In the genomic region with DNA sequence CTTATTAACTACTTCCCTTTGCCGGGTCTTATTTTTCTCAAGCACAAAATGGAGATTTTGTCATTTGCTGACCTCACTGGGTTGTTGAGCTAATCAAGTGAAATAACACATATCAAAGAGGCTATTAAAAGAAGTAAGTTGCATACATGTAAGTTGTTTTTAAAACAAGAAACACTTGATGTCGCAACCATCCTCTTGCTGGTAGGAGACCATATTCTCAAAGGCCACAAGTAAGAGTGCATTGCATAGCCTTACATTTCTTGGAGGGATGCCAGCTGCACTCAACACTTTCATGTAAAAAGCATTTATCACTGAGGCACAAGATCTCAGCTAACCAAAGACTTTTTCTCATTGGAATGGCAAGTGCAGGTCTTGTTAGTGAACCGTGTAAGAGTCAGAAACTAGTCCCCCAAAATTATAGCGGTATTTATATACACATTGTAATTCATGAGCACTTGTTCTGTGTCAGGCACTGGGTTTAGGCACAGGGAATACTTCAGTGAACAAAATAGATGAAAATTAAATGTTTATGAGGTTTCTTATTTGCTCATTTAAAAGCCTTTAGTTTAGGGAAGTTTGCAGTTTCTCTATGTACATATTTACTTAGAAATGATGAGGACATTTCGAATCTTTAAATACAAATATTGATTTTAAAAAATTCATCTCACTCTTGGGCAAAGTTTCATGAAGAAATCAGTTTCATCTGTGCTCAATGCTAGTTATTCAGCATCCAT, we compare ENCODE assay signal across 13 cellular contexts.
A peak's percentile ranks its signal among the peaks of the same experiment; 100 is the strongest.
DNase-seq lines count a peak whose midpoint lies in the region; ATAC-seq and TF ChIP-seq lines count a peak whose summit lies in the region.
"Had no signal": no experiment of that assay in that cellular context is flagged by ENCODE, and none has a peak within 500 bp of the region (broad histone marks: within the 10 kb centered on the region; RNA-seq: fewer than 3 reads in every experiment).

No MANE protein-coding gene starts in this region.

- H3K4me2 ChIP-seq in PC-9, result peak overlapping the region; percentile 6; the same call in 1 of the 2 replicates

- POLR2A ChIA-PET in PC-9 (lab: Charles Lee; ENCODE audit: unreplicated experiment), result interaction anchor here (0.6 kb wide), 4 partner anchors 62 to 299 kb away, joined by 3 to 6 read pairs (median 4); no protein-coding TSS in a partner anchor

- H3K9me3 Mint-ChIP-seq in stimulated activated naive B cell treated with anti-CD40 and anti-IgM and Interleukin-4, amounts not matched to agents 10 μg/mL and 1 μg/mL and 100 μg/mL, for 72 hours, result peaks cover 0 to 11% of the 10 kb centered on the region in 2 donors
- H3K9me3 Mint-ChIP-seq: IgD-negative memory B cell had no signal

- H3K4me3 ChIP-seq in PC-9, result no peak overlapping the region
- H3K4me3 ChIP-seq in fibroblast of pulmonary artery (replicated peaks; ENCODE audit: low read depth, low read length), result no peak overlapping the region
- H3K4me3 ChIP-seq in subcutaneous abdominal adipose tissue (ENCODE audit: low read depth in 1 of 5, low read length in 5 of 5), result no peak overlapping the region
- H3K4me3 ChIP-seq: uterus had no signal

- no peaks in the 10 kb centered on the region for H3K27me3 ChIP-seq in PC-9 (ENCODE audit: insufficient read depth, low read depth)
- H3K27me3 ChIP-seq in subcutaneous abdominal adipose tissue (ENCODE audit: control insufficient read depth in 5 of 5, insufficient read depth in 4 of 5, low read length in 5 of 5), result no peaks in the 10 kb centered on the region
- H3K27me3 ChIP-seq: uterus had no signal

- H3F3A ChIP-seq in PC-9 (ENCODE audit: insufficient read depth, low read depth), result peaks cover 17% of the 10 kb centered on the region; the same call in 1 of the 2 replicates

- TF ChIP-seq CTCF in PC-9 (conservative IDR thresholded peaks at IDR 0.05) (no peak), fibroblast of pulmonary artery (IDR thresholded peaks at IDR 0.05; ENCODE audit: low read length, missing control alignments) (no peak)

- peaks cover 0 to 2% of the 10 kb centered on the region in 2 donors for H3K36me3 Mint-ChIP-seq in stimulated activated naive B cell treated with anti-CD40 and anti-IgM and Interleukin-4, amounts not matched to agents 10 μg/mL and 1 μg/mL and 100 μg/mL, for 72 hours
- H3K36me3 Mint-ChIP-seq: IgD-negative memory B cell had no signal

- CTCF ChIA-PET in PC-9 (lab: Charles Lee), result interaction anchor here (0.6 to 1.6 kb wide), 3 partner anchors 58 to 529 kb away, joined by 3 to 6 read pairs (median 6); no protein-coding TSS in a partner anchor

- peaks cover 16 to 19% of the 10 kb centered on the region in 2 donors for H3K27me3 Mint-ChIP-seq in stimulated activated naive B cell treated with anti-CD40 and anti-IgM and Interleukin-4, amounts not matched to agents 10 μg/mL and 1 μg/mL and 100 μg/mL, for 72 hours
- H3K27me3 Mint-ChIP-seq: IgD-negative memory B cell had no signal

- H3K9me3 ChIP-seq in PC-9 (ENCODE audit: insufficient read depth, low read depth), result peaks cover 9% of the 10 kb centered on the region; the same call in 1 of the 2 replicates
- H3K9me3 ChIP-seq in subcutaneous abdominal adipose tissue (ENCODE audit: control insufficient read depth in 5 of 5, low read length in 5 of 5), result no peaks in the 10 kb centered on the region
- H3K9me3 ChIP-seq: uterus had no signal

- peaks cover 10 to 35% of the 10 kb centered on the region in 2 donors for H3K4me1 Mint-ChIP-seq in stimulated activated naive B cell treated with anti-CD40 and anti-IgM and Interleukin-4, amounts not matched to agents 10 μg/mL and 1 μg/mL and 100 μg/mL, for 72 hours

- BruUV-seq in PC-9 (replicated peaks; lab: Mats Ljungman, UMichigan), result no TSS peak

- no peak overlapping the region for H2AFZ ChIP-seq in PC-9

- no peak overlapping the region for H3K27ac Mint-ChIP-seq in stimulated activated naive B cell treated with anti-CD40 and anti-IgM and Interleukin-4, amounts not matched to agents 10 μg/mL and 1 μg/mL and 100 μg/mL, for 72 hours
- H3K27ac Mint-ChIP-seq: activated CD8-positive, alpha-beta T cell treated with anti-CD3 and anti-CD28 coated beads, Interleukin-2, amount 10 ng/mL, durations not matched to agents 7 days and 5 days; B cell had no signal

- H3K9ac ChIP-seq in subcutaneous abdominal adipose tissue (ENCODE audit: low read length in 5 of 5), result peak overlapping the region in 1 of 5 donors; percentile 28

- H3K4me1 ChIP-seq in PC-9 (replicated peaks; ENCODE audit: insufficient read depth) (peaks cover 26% of the 10 kb centered on the region), subcutaneous abdominal adipose tissue (ENCODE audit: control insufficient read depth in 5 of 5, insufficient read depth in 5 of 5, low read length in 5 of 5) (peaks cover 2 to 15% (median 10%) of the 10 kb centered on the region in 5 donors)
- H3K4me1 ChIP-seq: uterus had no signal

- H4K20me1 ChIP-seq in PC-9 (ENCODE audit: insufficient read depth), result no peaks in the 10 kb centered on the region

- H3K4me3 Mint-ChIP-seq in stimulated activated naive B cell treated with anti-CD40 and anti-IgM and Interleukin-4, amounts not matched to agents 10 μg/mL and 1 μg/mL and 100 μg/mL, for 72 hours, result no peak overlapping the region
- H3K4me3 Mint-ChIP-seq: activated CD8-positive, alpha-beta T cell treated with anti-CD3 and anti-CD28 coated beads, Interleukin-2, amount 10 ng/mL, durations not matched to agents 7 days and 5 days; B cell had no signal

- DNase-seq in NCI-H524 (lab: John Stamatoyannopoulos, UW), result peak; percentile 5 to 36
- DNase-seq in NCI-H524 treated with DMSO at 0.1 percent for 48 hours (lab: John Stamatoyannopoulos, UW), result no peak
- DNase-seq in PC-9, result peak in 1 of 2 experiments; percentile 11
- peak; percentile 96 for DNase-seq in fibroblast of pulmonary artery (ENCODE audit: low read depth)
- no peak for DNase-seq in stimulated activated naive B cell treated with anti-CD40 and anti-IgM and Interleukin-4, amounts not matched to agents 10 μg/mL and 1 μg/mL and 100 μg/mL, for 72 hours
- DNase-seq in epidermal melanocyte (ENCODE audit: insufficient read length, low spot score), result no peak
- DNase-seq: activated CD8-positive, alpha-beta T cell treated with anti-CD3 and anti-CD28 coated beads, Interleukin-2, amount 10 ng/mL, durations not matched to agents 7 days and 5 days; retina; uterus had no signal

- ATAC-seq in stimulated activated naive B cell treated with anti-CD40 and anti-IgM and Interleukin-4, amounts not matched to agents 10 μg/mL and 1 μg/mL and 100 μg/mL, for 72 hours (replicated peaks), result no peak
- no peak for ATAC-seq in GM21390 (IDR thresholded peaks at IDR 0.05; ENCODE audit: unreplicated experiment)
- ATAC-seq: activated CD8-positive, alpha-beta T cell treated with anti-CD3 and anti-CD28 coated beads, Interleukin-2, amount 10 ng/mL, durations not matched to agents 7 days and 5 days had no signal

- H3K36me3 ChIP-seq in PC-9 (ENCODE audit: low read depth) (no peaks in the 10 kb centered on the region), subcutaneous abdominal adipose tissue (ENCODE audit: control insufficient read depth in 5 of 5, insufficient read depth in 5 of 5, low read length in 5 of 5) (no peaks in the 10 kb centered on the region)
- H3K36me3 ChIP-seq: uterus had no signal

- intact Hi-C loops in PC-9 (cut with micrococcal nuclease; ENCODE audit: unreplicated experiment), result loop anchor here (1.0 to 5.0 kb wide), 5 partner anchors 59 to 299 kb away; a partner anchor contains a TSS

- H3K9me2 ChIP-seq in PC-9 (ENCODE audit: insufficient read depth), result no peaks in the 10 kb centered on the region

- no peaks in the 10 kb centered on the region for H3K79me2 ChIP-seq in PC-9 (ENCODE audit: low read depth)

- H3K27ac ChIP-seq in PC-9 (no peak overlapping the region), subcutaneous abdominal adipose tissue (ENCODE audit: low read depth, low read length) (peak overlapping the region; percentile 71)

Comparison
In these comparisons a context has a peak if more than half of its experiments do, and no peak if none do; other contexts are left out.
1. DNase-seq: peak in NCI-H524 (2 of 2) and fibroblast of pulmonary artery (single experiment); none in NCI-H524 treated with DMSO at 0.1 percent for 48 hours (single experiment), stimulated activated naive B cell treated with anti-CD40 and anti-IgM and Interleukin-4, amounts not matched to agents 10 μg/mL and 1 μg/mL and 100 μg/mL, for 72 hours (single experiment) and epidermal melanocyte (single experiment).